ENCODE assay signal across 1 cellular context in the genomic region with DNA sequence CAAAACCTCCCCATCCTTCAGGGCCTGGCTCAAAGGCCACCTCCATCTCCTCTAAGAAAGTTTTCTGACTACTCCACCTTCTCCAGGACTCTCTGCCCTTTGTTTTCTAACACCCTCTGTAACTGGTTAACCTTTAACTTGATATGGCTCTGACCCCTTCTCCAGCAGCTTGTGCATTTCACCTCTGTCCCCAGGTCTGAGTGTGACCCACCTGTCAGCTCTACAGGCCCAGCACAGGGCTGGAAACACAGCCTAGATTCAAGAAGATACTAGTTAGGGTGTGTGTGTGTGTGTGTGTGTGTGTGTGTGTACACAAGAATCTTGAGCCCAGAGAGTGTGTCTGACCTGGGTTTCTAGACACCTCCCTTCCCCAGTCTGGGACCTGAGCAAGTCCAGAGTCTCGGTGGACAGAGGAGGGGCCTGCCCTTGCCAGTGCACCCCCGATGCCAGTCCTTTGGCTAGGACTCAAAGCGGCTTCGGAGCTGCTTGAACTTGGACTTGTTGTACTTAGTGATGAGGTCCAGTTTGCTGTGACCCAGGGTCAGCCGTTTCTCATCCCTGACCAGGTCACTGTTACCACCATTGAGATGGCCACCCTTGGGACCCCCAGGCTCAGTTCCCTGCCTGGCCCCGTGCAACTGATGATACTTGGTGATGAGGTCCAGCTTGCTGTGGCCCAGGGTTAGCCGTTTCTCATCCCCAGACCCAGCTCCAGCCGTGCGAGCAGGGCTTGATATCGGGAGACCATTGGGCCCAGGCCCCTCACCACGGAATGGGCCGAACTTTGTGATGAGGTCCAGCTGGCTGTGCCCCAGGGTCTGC.
TF ChIP-seq lines count a peak whose summit lies in the region.

No MANE protein-coding gene starts in this region.

TF ChIP-seq in HepG2, 621 proteins besides CTCF, POLR2A, EP300 and RAD21 (continued from another document and continues in another):
- TF ChIP-seq SKIL (CRISPR knock-in tag; IDR thresholded peaks at IDR 0.05; ENCODE audit: borderline replicate concordance) (peak; percentile 44), ZNF670 (CRISPR knock-in tag; IDR thresholded peaks at IDR 0.05; ENCODE audit: borderline replicate concordance) (no peak; the same call in 1 of the 2 replicates), MAFF (IDR thresholded peaks at IDR 0.05; ENCODE audit: low read depth, low read length) (no peak), ZNF383 (CRISPR knock-in tag; IDR thresholded peaks at IDR 0.05; ENCODE audit: borderline replicate concordance) (no peak; the same call in 1 of the 2 replicates), TRAFD1 (CRISPR knock-in tag; IDR thresholded peaks at IDR 0.05; ENCODE audit: borderline replicate concordance) (no peak), GPN1 (CRISPR knock-in tag; IDR thresholded peaks at IDR 0.05; ENCODE audit: borderline replicate concordance) (no peak; the same call in 1 of the 2 replicates), MYC (CRISPR knock-in tag; IDR thresholded peaks at IDR 0.05; ENCODE audit: borderline replicate concordance) (peak; percentile 24; the same call in 1 of the 2 replicates), TEAD3 (CRISPR knock-in tag; optimal IDR thresholded peaks at IDR 0.05; ENCODE audit: borderline replicate concordance) (no peak), ZNF747 (CRISPR knock-in tag; IDR thresholded peaks at IDR 0.05; ENCODE audit: borderline replicate concordance) (peak; percentile 79), NFE2 (CRISPR knock-in tag; IDR thresholded peaks at IDR 0.05) (no peak), ASH2L (IDR thresholded peaks at IDR 0.05; ENCODE audit: insufficient read length, low read depth, low read length) (peak; percentile 50), ZNF253 (CRISPR knock-in tag; IDR thresholded peaks at IDR 0.05; ENCODE audit: borderline replicate concordance) (0 out of 2 replicates have a peak, but pooled peaks have one; percentile 59), MLLT10 (CRISPR knock-in tag; IDR thresholded peaks at IDR 0.05) (no peak), JUND (CRISPR knock-in tag; IDR thresholded peaks at IDR 0.05) (0 out of 2 replicates have a peak, but pooled peaks have one; percentile 6), ZNF24 (IDR thresholded peaks at IDR 0.05) (no peak), ZNF138 (CRISPR knock-in tag; IDR thresholded peaks at IDR 0.05; ENCODE audit: low read depth) (peak; percentile 72; the same call in 1 of the 2 replicates), CHD2 (IDR thresholded peaks at IDR 0.05; ENCODE audit: low read depth, low read length) (peak; percentile 17; the same call in 1 of the 2 replicates), HCFC1 (IDR thresholded peaks at IDR 0.05; ENCODE audit: low read depth, low read length) (no peak), ZNF136 (CRISPR knock-in tag; IDR thresholded peaks at IDR 0.05; ENCODE audit: low read depth) (no peak), ZFP36L2 (CRISPR knock-in tag; IDR thresholded peaks at IDR 0.05) (no peak), KLF9 (CRISPR knock-in tag; IDR thresholded peaks at IDR 0.05; ENCODE audit: low read depth) (no peak), ZNF510 (CRISPR knock-in tag; IDR thresholded peaks at IDR 0.05; ENCODE audit: low read depth) (no peak), PRDM15 (CRISPR knock-in tag; IDR thresholded peaks at IDR 0.05) (0 out of 2 replicates have a peak, but pooled peaks have one; percentile 14), HMG20B (CRISPR knock-in tag; conservative IDR thresholded peaks at IDR 0.05) (no peak), REL (CRISPR knock-in tag; conservative IDR thresholded peaks at IDR 0.05) (no peak), AGO2 (optimal IDR thresholded peaks at IDR 0.05; ENCODE audit: low read depth, low read length) (no peak)
- TF ChIP-seq, protein P1, sequence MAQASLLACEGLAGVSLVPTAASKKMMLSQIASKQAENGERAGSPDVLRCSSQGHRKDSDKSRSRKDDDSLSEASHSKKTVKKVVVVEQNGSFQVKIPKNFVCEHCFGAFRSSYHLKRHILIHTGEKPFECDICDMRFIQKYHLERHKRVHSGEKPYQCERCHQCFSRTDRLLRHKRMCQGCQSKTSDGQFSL (CRISPR knock-in tag; IDR thresholded peaks at IDR 0.05) = no peak
- TF ChIP-seq, protein P2, sequence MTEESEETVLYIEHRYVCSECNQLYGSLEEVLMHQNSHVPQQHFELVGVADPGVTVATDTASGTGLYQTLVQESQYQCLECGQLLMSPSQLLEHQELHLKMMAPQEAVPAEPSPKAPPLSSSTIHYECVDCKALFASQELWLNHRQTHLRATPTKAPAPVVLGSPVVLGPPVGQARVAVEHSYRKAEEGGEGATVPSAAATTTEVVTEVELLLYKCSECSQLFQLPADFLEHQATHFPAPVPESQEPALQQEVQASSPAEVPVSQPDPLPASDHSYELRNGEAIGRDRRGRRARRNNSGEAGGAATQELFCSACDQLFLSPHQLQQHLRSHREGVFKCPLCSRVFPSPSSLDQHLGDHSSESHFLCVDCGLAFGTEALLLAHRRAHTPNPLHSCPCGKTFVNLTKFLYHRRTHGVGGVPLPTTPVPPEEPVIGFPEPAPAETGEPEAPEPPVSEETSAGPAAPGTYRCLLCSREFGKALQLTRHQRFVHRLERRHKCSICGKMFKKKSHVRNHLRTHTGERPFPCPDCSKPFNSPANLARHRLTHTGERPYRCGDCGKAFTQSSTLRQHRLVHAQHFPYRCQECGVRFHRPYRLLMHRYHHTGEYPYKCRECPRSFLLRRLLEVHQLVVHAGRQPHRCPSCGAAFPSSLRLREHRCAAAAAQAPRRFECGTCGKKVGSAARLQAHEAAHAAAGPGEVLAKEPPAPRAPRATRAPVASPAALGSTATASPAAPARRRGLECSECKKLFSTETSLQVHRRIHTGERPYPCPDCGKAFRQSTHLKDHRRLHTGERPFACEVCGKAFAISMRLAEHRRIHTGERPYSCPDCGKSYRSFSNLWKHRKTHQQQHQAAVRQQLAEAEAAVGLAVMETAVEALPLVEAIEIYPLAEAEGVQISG (CRISPR knock-in tag; IDR thresholded peaks at IDR 0.05) = peak; percentile 93
- TF ChIP-seq, protein P3, sequence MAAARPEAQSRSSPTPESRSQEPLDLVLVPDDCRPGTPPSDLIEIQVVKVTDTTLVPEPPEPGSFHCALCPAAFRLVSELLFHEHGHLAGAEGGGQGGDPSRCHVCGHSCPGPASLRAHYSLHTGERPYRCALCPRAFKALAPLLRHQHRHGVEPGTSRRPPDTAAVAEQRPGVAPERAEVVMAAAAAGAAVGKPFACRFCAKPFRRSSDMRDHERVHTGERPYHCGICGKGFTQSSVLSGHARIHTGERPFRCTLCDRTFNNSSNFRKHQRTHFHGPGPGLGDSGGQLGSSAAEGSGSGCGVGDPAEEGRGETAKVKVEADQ (CRISPR knock-in tag; IDR thresholded peaks at IDR 0.05; ENCODE audit: borderline replicate concordance) = no peak; the same call in 1 of the 2 replicates
- TF ChIP-seq, protein P4, sequence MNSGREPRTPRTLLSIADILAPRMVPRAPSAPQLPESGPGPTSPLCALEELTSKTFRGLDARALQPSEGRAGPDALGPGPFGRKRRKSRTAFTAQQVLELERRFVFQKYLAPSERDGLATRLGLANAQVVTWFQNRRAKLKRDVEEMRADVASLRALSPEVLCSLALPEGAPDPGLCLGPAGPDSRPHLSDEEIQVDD (CRISPR knock-in tag; IDR thresholded peaks at IDR 0.05; ENCODE audit: borderline replicate concordance) = no peak
- TF ChIP-seq, protein P5, sequence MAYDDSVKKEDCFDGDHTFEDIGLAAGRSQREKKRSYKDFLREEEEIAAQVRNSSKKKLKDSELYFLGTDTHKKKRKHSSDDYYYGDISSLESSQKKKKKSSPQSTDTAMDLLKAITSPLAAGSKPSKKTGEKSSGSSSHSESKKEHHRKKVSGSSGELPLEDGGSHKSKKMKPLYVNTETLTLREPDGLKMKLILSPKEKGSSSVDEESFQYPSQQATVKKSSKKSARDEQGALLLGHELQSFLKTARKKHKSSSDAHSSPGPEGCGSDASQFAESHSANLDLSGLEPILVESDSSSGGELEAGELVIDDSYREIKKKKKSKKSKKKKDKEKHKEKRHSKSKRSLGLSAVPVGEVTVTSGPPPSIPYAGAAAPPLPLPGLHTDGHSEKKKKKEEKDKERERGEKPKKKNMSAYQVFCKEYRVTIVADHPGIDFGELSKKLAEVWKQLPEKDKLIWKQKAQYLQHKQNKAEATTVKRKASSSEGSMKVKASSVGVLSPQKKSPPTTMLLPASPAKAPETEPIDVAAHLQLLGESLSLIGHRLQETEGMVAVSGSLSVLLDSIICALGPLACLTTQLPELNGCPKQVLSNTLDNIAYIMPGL (CRISPR knock-in tag; IDR thresholded peaks at IDR 0.05; ENCODE audit: borderline replicate concordance in 1 of 2, low read depth in 1 of 2) = no peak
- TF ChIP-seq, protein P6, sequence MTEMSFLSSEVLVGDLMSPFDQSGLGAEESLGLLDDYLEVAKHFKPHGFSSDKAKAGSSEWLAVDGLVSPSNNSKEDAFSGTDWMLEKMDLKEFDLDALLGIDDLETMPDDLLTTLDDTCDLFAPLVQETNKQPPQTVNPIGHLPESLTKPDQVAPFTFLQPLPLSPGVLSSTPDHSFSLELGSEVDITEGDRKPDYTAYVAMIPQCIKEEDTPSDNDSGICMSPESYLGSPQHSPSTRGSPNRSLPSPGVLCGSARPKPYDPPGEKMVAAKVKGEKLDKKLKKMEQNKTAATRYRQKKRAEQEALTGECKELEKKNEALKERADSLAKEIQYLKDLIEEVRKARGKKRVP (CRISPR knock-in tag; IDR thresholded peaks at IDR 0.05) = no peak
- TF ChIP-seq, protein P7, sequence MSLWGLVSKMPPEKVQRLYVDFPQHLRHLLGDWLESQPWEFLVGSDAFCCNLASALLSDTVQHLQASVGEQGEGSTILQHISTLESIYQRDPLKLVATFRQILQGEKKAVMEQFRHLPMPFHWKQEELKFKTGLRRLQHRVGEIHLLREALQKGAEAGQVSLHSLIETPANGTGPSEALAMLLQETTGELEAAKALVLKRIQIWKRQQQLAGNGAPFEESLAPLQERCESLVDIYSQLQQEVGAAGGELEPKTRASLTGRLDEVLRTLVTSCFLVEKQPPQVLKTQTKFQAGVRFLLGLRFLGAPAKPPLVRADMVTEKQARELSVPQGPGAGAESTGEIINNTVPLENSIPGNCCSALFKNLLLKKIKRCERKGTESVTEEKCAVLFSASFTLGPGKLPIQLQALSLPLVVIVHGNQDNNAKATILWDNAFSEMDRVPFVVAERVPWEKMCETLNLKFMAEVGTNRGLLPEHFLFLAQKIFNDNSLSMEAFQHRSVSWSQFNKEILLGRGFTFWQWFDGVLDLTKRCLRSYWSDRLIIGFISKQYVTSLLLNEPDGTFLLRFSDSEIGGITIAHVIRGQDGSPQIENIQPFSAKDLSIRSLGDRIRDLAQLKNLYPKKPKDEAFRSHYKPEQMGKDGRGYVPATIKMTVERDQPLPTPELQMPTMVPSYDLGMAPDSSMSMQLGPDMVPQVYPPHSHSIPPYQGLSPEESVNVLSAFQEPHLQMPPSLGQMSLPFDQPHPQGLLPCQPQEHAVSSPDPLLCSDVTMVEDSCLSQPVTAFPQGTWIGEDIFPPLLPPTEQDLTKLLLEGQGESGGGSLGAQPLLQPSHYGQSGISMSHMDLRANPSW (CRISPR knock-in tag; IDR thresholded peaks at IDR 0.05; ENCODE audit: borderline replicate concordance) = no peak
